In genomic region chr1:2508180-2508579, GRCh38 we compare ENCODE assay signal across 9 cellular contexts. TPM values are rescaled to one million over a fixed set of nuclear protein-coding genes. Genes with fewer than 3 reads are reported as not detected.
"Had no signal": no experiment of that assay in that cellular context is flagged by ENCODE, and none has a peak within 500 bp of the region (broad histone marks: within the 10 kb centered on the region; RNA-seq: fewer than 3 reads in every experiment).

No MANE protein-coding gene starts in this region.

- DNase-seq: HFFc6 had no signal

- H3K4me2 ChIP-seq: GM23338 had no signal

- H3K9me3 ChIP-seq: HAP-1 had no signal

- H3K27ac ChIP-seq: HL-60 had no signal

- H3K27ac Mint-ChIP-seq: GM23338, HFFc6, IgD-negative memory B cell had no signal

- H3K4me3 Mint-ChIP-seq: GM23338, HFFc6, IgD-negative memory B cell had no signal

- H3K4me1 Mint-ChIP-seq: GM23338, IgD-negative memory B cell had no signal

- FAIRE-seq: H1, H54, HepG2 had no signal

- H3K4me3 ChIP-seq: GM23338, HAP-1 had no signal

- H3K9me3 Mint-ChIP-seq: GM23338, HFFc6, IgD-negative memory B cell had no signal

- H3K4me1 ChIP-seq: HAP-1 had no signal

- H2AFZ ChIP-seq: GM23338 had no signal

- H3K36me3 Mint-ChIP-seq: IgD-negative memory B cell had no signal

- H3K27me3 Mint-ChIP-seq: IgD-negative memory B cell had no signal

RNA-seq across cellular contexts. Expression of gene HES5, which starts 21.9 kb away (rescaled TPM):
- total RNA-seq: HepG2, HT1080 had no signal
- polyA plus RNA-seq: H1, HepG2, IgD-negative memory B cell had no signal

RNA-seq across cellular contexts. Expression of gene PLCH2, which starts 32.1 kb away (rescaled TPM):
- polyA plus RNA-seq: GM23338 had no signal

RNA-seq across cellular contexts. Expression of gene TNFRSF14, which starts 48.0 kb away (rescaled TPM):
- total RNA-seq: GM23338 had no signal
- polyA plus RNA-seq: GM23338 had no signal
